In genomic region chr5:98454904-98455303, GRCh38 we compare ENCODE assay signal across 12 cellular contexts.
DNase-seq lines count a peak whose midpoint lies in the region; ATAC-seq, FAIRE-seq and TF ChIP-seq lines count a peak whose summit lies in the region.
"Had no signal": no experiment of that assay in that cellular context is flagged by ENCODE, and none has a peak within 500 bp of the region (broad histone marks: within the 10 kb centered on the region; RNA-seq: fewer than 3 reads in every experiment).

No MANE protein-coding gene starts in this region.

- DNase-seq in Ammon's horn (ENCODE audit: low spot score) (peak; percentile 35), NCI-H1048 (lab: John Stamatoyannopoulos, UW) (peak; percentile 34), bronchial epithelial cell (ENCODE audit: low read depth) (peak; percentile 97), medulla oblongata (ENCODE audit: extremely low spot score) (peak; percentile 22), WERI-Rb-1 (no peak), NCI-H2171 treated with DMSO at 0.1 percent for 48 hours (lab: John Stamatoyannopoulos, UW) (no peak)
- DNase-seq: DND-41; effector CD4-positive, alpha-beta T cell; naive thymus-derived CD4-positive, alpha-beta T cell had no signal

- no peaks in the 10 kb centered on the region for H3K36me3 ChIP-seq in bronchial epithelial cell (ENCODE audit: control insufficient read depth, insufficient read depth, low read length)
- H3K36me3 ChIP-seq in WERI-Rb-1: no peaks in the 10 kb centered on the region

- no peaks in the 10 kb centered on the region for H3K27me3 ChIP-seq in bronchial epithelial cell (ENCODE audit: control insufficient read depth, insufficient read depth, low read length)
- no peaks in the 10 kb centered on the region for H3K27me3 ChIP-seq in WERI-Rb-1 (ENCODE audit: insufficient read depth, low read depth, severe bottlenecking)

- peak; percentile 58 for FAIRE-seq in bronchial epithelial cell (lab: Jason Lieb, UNC)

- ATAC-seq in GM19351 (IDR thresholded peaks at IDR 0.05; ENCODE audit: unreplicated experiment) (no peak), GM19452 (IDR thresholded peaks at IDR 0.05; ENCODE audit: unreplicated experiment) (no peak)
- ATAC-seq: naive thymus-derived CD4-positive, alpha-beta T cell had no signal

- H3K27ac ChIP-seq in WERI-Rb-1: no peak overlapping the region
- H3K27ac ChIP-seq: HL-60 had no signal

- no peaks in the 10 kb centered on the region for H3K9me3 ChIP-seq in WERI-Rb-1 (ENCODE audit: severe bottlenecking)

- no peak overlapping the region for H3K4me3 ChIP-seq in bronchial epithelial cell (ENCODE audit: low read depth, low read length)
- H3K4me3 ChIP-seq in WERI-Rb-1 (ENCODE audit: low read depth, low read length): no peak overlapping the region

- TF ChIP-seq CTCF in bronchial epithelial cell (IDR thresholded peaks at IDR 0.05; ENCODE audit: insufficient read depth, low read length, severe bottlenecking) (peak; percentile 20), WERI-Rb-1 (IDR thresholded peaks at IDR 0.05; ENCODE audit: low read depth, low read length) (no peak)

Comparison
In these comparisons a context has a peak if more than half of its experiments do, and no peak if none do; other contexts are left out.
1. DNase-seq: peak in Ammon's horn (single experiment), NCI-H1048 (single experiment), bronchial epithelial cell (single experiment) and medulla oblongata (single experiment); none in WERI-Rb-1 (single experiment) and NCI-H2171 treated with DMSO at 0.1 percent for 48 hours (single experiment).